Comparison of ENCODE assay signal across 9 cellular contexts in genomic region chr10:14185501-14186045, GRCh38.
A peak's percentile ranks its signal among the peaks of the same experiment; 100 is the strongest.
DNase-seq lines count a peak whose midpoint lies in the region; ATAC-seq and TF ChIP-seq lines count a peak whose summit lies in the region.
"Had no signal": no experiment of that assay in that cellular context is flagged by ENCODE, and none has a peak within 500 bp of the region (broad histone marks: within the 10 kb centered on the region; RNA-seq: fewer than 3 reads in every experiment).

No MANE protein-coding gene starts in this region.

- no peak for TF ChIP-seq POLR2A in ovary (IDR thresholded peaks at IDR 0.05)

- intact Hi-C loops in ovary (cut with DNase I): no loop called here

- TF ChIP-seq CTCF in ovary (IDR thresholded peaks at IDR 0.05): no peak

- H3K4me3 ChIP-seq in ovary: no peak overlapping the region

- DNase-seq in activated effector memory CD4-positive, alpha-beta T cell treated with anti-CD3 and anti-CD28 coated beads, Interleukin-2, amount 50 U/mL, for 16 hours: peak; percentile 76
- DNase-seq in activated effector memory CD4-positive, alpha-beta T cell treated with Interleukin-2 at 50 U/mL for 16 hours: no peak
- DNase-seq in NCI-H748 (lab: John Stamatoyannopoulos, UW; ENCODE audit: unreplicated experiment) (peak; percentile 91), iPS DF 4.7 (ENCODE audit: extremely low read depth, low spot score) (peak; percentile 90), ovary (no peak)
- DNase-seq in activated CD8-positive, alpha-beta memory T cell treated with anti-CD3 and anti-CD28 coated beads, Interleukin-2, amount 50 U/mL, for 48 hours: peak; percentile 76
- peak; percentile 65 for DNase-seq in stimulated activated naive CD8-positive, alpha-beta T cell treated with anti-CD3 and anti-CD28 coated beads, Interleukin-15, Interleukin-2, amounts not matched to agents 100 U/mL and 50 U/mL, for 24 hours

- TF ChIP-seq EP300 in ovary (IDR thresholded peaks at IDR 0.05): no peak

- no peaks in the 10 kb centered on the region for H3K4me1 ChIP-seq in ovary (ENCODE audit: insufficient read depth)

- ATAC-seq in HG02938 (IDR thresholded peaks at IDR 0.05; ENCODE audit: unreplicated experiment): peak; percentile 74
- ATAC-seq in stimulated activated naive CD8-positive, alpha-beta T cell treated with anti-CD3 and anti-CD28 coated beads, Interleukin-15, Interleukin-2, amounts not matched to agents 100 U/mL and 50 U/mL, for 24 hours: peak; percentile 97

- H3K9me3 ChIP-seq in ovary: no peaks in the 10 kb centered on the region
- H3K9me3 ChIP-seq: neutrophil had no signal

- 70 to 73% (median 73%) methylated on average over 5 of the region's 5 CpGs for WGBS in ovary, 3 donors

- no peak overlapping the region for H3K27ac ChIP-seq in ovary
- H3K27ac ChIP-seq: neutrophil had no signal

- no peaks in the 10 kb centered on the region for H3K27me3 ChIP-seq in ovary

- H3K36me3 ChIP-seq in ovary: no peaks in the 10 kb centered on the region
- H3K36me3 ChIP-seq: neutrophil had no signal

Comparison
In these comparisons a context has a peak if more than half of its experiments do, and no peak if none do; other contexts are left out.
1. DNase-seq: peak in activated effector memory CD4-positive, alpha-beta T cell treated with anti-CD3 and anti-CD28 coated beads, Interleukin-2, amount 50 U/mL, for 16 hours (single experiment), NCI-H748 (single experiment), activated CD8-positive, alpha-beta memory T cell treated with anti-CD3 and anti-CD28 coated beads, Interleukin-2, amount 50 U/mL, for 48 hours (single experiment), iPS DF 4.7 (single experiment) and stimulated activated naive CD8-positive, alpha-beta T cell treated with anti-CD3 and anti-CD28 coated beads, Interleukin-15, Interleukin-2, amounts not matched to agents 100 U/mL and 50 U/mL, for 24 hours (single experiment); none in activated effector memory CD4-positive, alpha-beta T cell treated with Interleukin-2 at 50 U/mL for 16 hours (single experiment) and ovary (0 of 5).